16 cellular contexts compared by ENCODE assay signal in genomic region chr11:130785376-130786110, GRCh38.
A peak's percentile ranks its signal among the peaks of the same experiment; 100 is the strongest.
DNase-seq lines count a peak whose midpoint lies in the region; ATAC-seq and TF ChIP-seq lines count a peak whose summit lies in the region.
"Had no signal": no experiment of that assay in that cellular context is flagged by ENCODE, and none has a peak within 500 bp of the region (broad histone marks: within the 10 kb centered on the region; RNA-seq: fewer than 3 reads in every experiment).

No MANE protein-coding gene starts in this region.

- no peak for TF ChIP-seq EP300 in esophagus muscularis mucosa (IDR thresholded peaks at IDR 0.05)

- H3K36me3 ChIP-seq in H7 (replicated peaks; ENCODE audit: control insufficient read depth, insufficient read depth, low read length): no peaks in the 10 kb centered on the region
- H3K36me3 ChIP-seq in esophagus muscularis mucosa: no peaks in the 10 kb centered on the region

- H3K27ac ChIP-seq in esophagus muscularis mucosa (replicated peaks in 1 of 4): no peak overlapping the region

- peaks cover 29 to 47% (median 41%) of the 10 kb centered on the region in 4 donors for H3K4me1 ChIP-seq in esophagus muscularis mucosa

- 83% methylated on average over 4 of the region's 4 CpGs for WGBS in esophagus muscularis mucosa

- H3K4me3 ChIP-seq in H7 (ENCODE audit: insufficient read depth, low read depth, low read length): no peak overlapping the region
- no peak overlapping the region for H3K4me3 ChIP-seq in esophagus muscularis mucosa

- H3K4me3 Mint-ChIP-seq in nephron: no peak overlapping the region
- H3K4me3 Mint-ChIP-seq: activated naive CD8-positive, alpha-beta T cell treated with anti-CD3 and anti-CD28 coated beads, Interleukin-2, amount 50 U/mL, for 24 hours; CD4-positive, alpha-beta T cell; neural crest cell; stimulated activated naive CD8-positive, alpha-beta T cell treated with anti-CD3 and anti-CD28 coated beads, Interleukin-15, Interleukin-2, amounts not matched to agents 100 ng/mL and 50 ng/mL, for 24 hours had no signal

- no peak for TF ChIP-seq POLR2A in esophagus muscularis mucosa (IDR thresholded peaks at IDR 0.05; ENCODE audit: low read depth)

- peaks cover 40% of the 10 kb centered on the region for H3K4me1 Mint-ChIP-seq in nephron
- H3K4me1 Mint-ChIP-seq: activated naive CD8-positive, alpha-beta T cell treated with anti-CD3 and anti-CD28 coated beads, Interleukin-2, amount 50 U/mL, for 24 hours had no signal

- DNase-seq in H7 (peak; percentile 40), SK-MEL-5 (ENCODE audit: low read depth, low spot score) (peak; percentile 17), esophagus muscularis mucosa (ENCODE audit: extremely low spot score) (peak; percentile 53)
- no peak for DNase-seq in stimulated activated CD4-positive, alpha-beta T cell treated with anti-CD3 and anti-CD28 coated beads, Interleukin-4, amount 100 ng/mL, for 4 hours
- DNase-seq in effector CD8-positive, alpha-beta T cell (lab: John Stamatoyannopoulos, UW): no peak
- DNase-seq: activated CD4-positive, alpha-beta T cell treated with anti-CD3 and anti-CD28 coated beads for 1 hour; activated naive CD8-positive, alpha-beta T cell treated with anti-CD3 and anti-CD28 coated beads, Interleukin-2, amount 50 U/mL, for 24 hours; CD4-positive, alpha-beta T cell; left ventricle myocardium superior; NCI-H1048; T-helper 1 cell had no signal

- H3K27me3 ChIP-seq in H7 (ENCODE audit: control insufficient read depth, insufficient read depth, low read length) (no peaks in the 10 kb centered on the region), esophagus muscularis mucosa (no peaks in the 10 kb centered on the region)

- peaks cover 19% of the 10 kb centered on the region for H3K9me3 Mint-ChIP-seq in nephron
- H3K9me3 Mint-ChIP-seq: activated naive CD8-positive, alpha-beta T cell treated with anti-CD3 and anti-CD28 coated beads, Interleukin-2, amount 50 U/mL, for 24 hours; CD4-positive, alpha-beta T cell had no signal

- intact Hi-C loops in esophagus muscularis mucosa (cut with DNase I): no loop called here

- ATAC-seq in HG03045 (IDR thresholded peaks at IDR 0.05; ENCODE audit: unreplicated experiment): no peak
- ATAC-seq: activated naive CD8-positive, alpha-beta T cell treated with anti-CD3 and anti-CD28 coated beads, Interleukin-2, amount 50 U/mL, for 24 hours; sciatic nerve had no signal

- H3K36me3 Mint-ChIP-seq in nephron (ENCODE audit: low read depth): peaks cover 4% of the 10 kb centered on the region

- in situ Hi-C loops in SK-MEL-5 (cut with HindIII; ENCODE audit: low pct_unique_long_range_greater_than_20kb, low sequenced_read_pairs): no loop called here

- no peaks in the 10 kb centered on the region for H3K27me3 Mint-ChIP-seq in nephron (ENCODE audit: low read depth)
- H3K27me3 Mint-ChIP-seq: activated naive CD8-positive, alpha-beta T cell treated with anti-CD3 and anti-CD28 coated beads, Interleukin-2, amount 50 U/mL, for 24 hours had no signal

- H3K27ac Mint-ChIP-seq in nephron: peak overlapping the region; percentile 60 to 91 (median 81)
- H3K27ac Mint-ChIP-seq: activated naive CD8-positive, alpha-beta T cell treated with anti-CD3 and anti-CD28 coated beads, Interleukin-2, amount 50 U/mL, for 24 hours; CD4-positive, alpha-beta T cell; stimulated activated naive CD8-positive, alpha-beta T cell treated with anti-CD3 and anti-CD28 coated beads, Interleukin-15, Interleukin-2, amounts not matched to agents 100 ng/mL and 50 ng/mL, for 24 hours had no signal

- TF ChIP-seq CTCF in esophagus muscularis mucosa (IDR thresholded peaks at IDR 0.05): no peak
- TF ChIP-seq CTCF in nephron (IDR thresholded peaks at IDR 0.05; ENCODE audit: unreplicated experiment in 3 of 3): no peak

- peaks cover 0 to 4% (median 2%) of the 10 kb centered on the region in 4 donors for H3K9me3 ChIP-seq in esophagus muscularis mucosa

Comparison
In these comparisons a context has a peak if more than half of its experiments do, and no peak if none do; other contexts are left out.
1. DNase-seq: peak in H7 (single experiment), SK-MEL-5 (single experiment) and esophagus muscularis mucosa (single experiment); none in stimulated activated CD4-positive, alpha-beta T cell treated with anti-CD3 and anti-CD28 coated beads, Interleukin-4, amount 100 ng/mL, for 4 hours (0 of 2) and effector CD8-positive, alpha-beta T cell (single experiment).